ENCODE assay signal across 8 cellular contexts in the genomic region with DNA sequence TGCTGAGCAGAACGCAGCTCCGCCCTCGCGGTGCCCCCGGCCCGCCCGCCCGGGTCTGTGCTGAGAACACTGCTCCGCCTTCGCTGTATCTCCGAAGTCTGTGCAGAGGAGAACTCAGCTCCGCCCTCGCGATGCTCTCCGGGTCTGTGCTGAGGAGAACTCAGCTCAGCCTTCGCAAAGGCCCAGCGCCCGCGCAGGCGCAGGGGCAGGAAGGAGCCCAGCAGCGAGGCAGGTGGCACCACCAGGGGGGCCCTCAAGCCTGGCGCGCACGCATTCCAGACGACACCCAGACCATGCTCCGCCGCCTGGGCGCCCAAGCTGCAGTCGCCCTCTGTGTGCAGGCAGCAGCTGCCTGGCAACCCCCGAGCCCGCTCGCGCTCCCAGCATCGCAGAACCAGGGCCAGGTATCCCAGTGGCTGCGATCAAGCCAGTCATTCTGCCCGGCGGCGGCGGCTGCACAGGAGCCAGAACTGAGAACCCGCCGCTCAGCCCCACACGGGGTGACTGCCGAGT.
DNase-seq lines count a peak whose midpoint lies in the region; TF ChIP-seq lines count a peak whose summit lies in the region.
"Not testable (repeated sequence)": the region's sequence is repeated elsewhere in the genome, so short reads cannot be mapped to it uniquely, and the experiment has no call there.

No MANE protein-coding gene starts in this region.

- H3K4me3 ChIP-seq in MM.1S (ENCODE audit: low read length) (peak overlapping the region; percentile 54), adipocyte (ENCODE audit: low read length) (peak overlapping the region; percentile 71), esophagus muscularis mucosa (peak overlapping the region; percentile 58 to 63 (median 60)), osteoblast (ENCODE audit: insufficient read depth, low read length) (peak overlapping the region; percentile 61), thyroid gland (replicated peaks in 1 of 3) (peak overlapping the region in 1 of 3 donors; percentile 30)

- H3K9me2 ChIP-seq in MM.1S (replicated peaks; ENCODE audit: insufficient read depth, low read length) = not testable (repeated sequence)

- not testable (repeated sequence) for H3K9me3 ChIP-seq in MM.1S (replicated peaks; ENCODE audit: insufficient read depth, low read length); adipocyte (ENCODE audit: control insufficient read depth, low read length); esophagus muscularis mucosa; osteoblast (ENCODE audit: low read depth, low read length); thyroid gland

- not testable (repeated sequence) for TF ChIP-seq CTCF in Calu3 (IDR thresholded peaks at IDR 0.05; ENCODE audit: unreplicated experiment); esophagus muscularis mucosa (IDR thresholded peaks at IDR 0.05); osteoblast (IDR thresholded peaks at IDR 0.05; ENCODE audit: extremely low read depth, low read depth, low read length); thyroid gland (IDR thresholded peaks at IDR 0.05)
- peak; percentile 13; the same call in 1 of the 2 replicates for TF ChIP-seq CTCF in MM.1S (IDR thresholded peaks at IDR 0.05; ENCODE audit: low read length)

- not testable (repeated sequence) for H3K79me2 ChIP-seq in MM.1S (ENCODE audit: low read length); osteoblast (ENCODE audit: insufficient read depth, low read length)

- H3K27me3 Mint-ChIP-seq in Calu3 (ENCODE audit: unreplicated experiment) = not testable (repeated sequence)

- H3K36me3 Mint-ChIP-seq in Calu3 (ENCODE audit: insufficient read depth, unreplicated experiment) = not testable (repeated sequence)

- H3K4me1 ChIP-seq in MM.1S (ENCODE audit: low read length); adipocyte (ENCODE audit: control insufficient read depth, insufficient read depth, low read length); osteoblast (ENCODE audit: insufficient read depth, low read length); thyroid gland: not testable (repeated sequence)
- peaks cover 0 to 23% (median 4%) of the 10 kb centered on the region in 4 donors for H3K4me1 ChIP-seq in esophagus muscularis mucosa

- CTCF ChIA-PET in Calu3 (lab: Charles Lee) = interaction anchor here (0.6 to 1.7 kb wide), 7 partner anchors 22 to 317 kb away, joined by 3 to 6 read pairs (median 3); partner anchors contain the start of gene GPR39

- H3K36me3 ChIP-seq in MM.1S (replicated peaks; ENCODE audit: insufficient read depth, low read length); adipocyte (ENCODE audit: control insufficient read depth, insufficient read depth, low read length, severe bottlenecking); esophagus muscularis mucosa; osteoblast (ENCODE audit: insufficient read depth, low read length); thyroid gland: not testable (repeated sequence)

- H3K9me3 Mint-ChIP-seq in Calu3 (ENCODE audit: low read depth, unreplicated experiment) = not testable (repeated sequence)

- not testable (repeated sequence) for TF ChIP-seq POLR2A in esophagus muscularis mucosa (IDR thresholded peaks at IDR 0.05; ENCODE audit: low read depth); thyroid gland (IDR thresholded peaks at IDR 0.05)

- not testable (repeated sequence) for H3K27ac Mint-ChIP-seq in Calu3 (ENCODE audit: unreplicated experiment)

- H3K27me3 ChIP-seq in MM.1S (replicated peaks; ENCODE audit: insufficient read depth, low read length); adipocyte (replicated peaks; ENCODE audit: control insufficient read depth, insufficient read depth, low read length); esophagus muscularis mucosa; osteoblast (ENCODE audit: insufficient read depth, low read length); thyroid gland: not testable (repeated sequence)

- H3K4me3 Mint-ChIP-seq in Calu3 (ENCODE audit: low read depth, unreplicated experiment) = peak overlapping the region; percentile 76

- peak overlapping the region; percentile 61; the same call in 1 of the 2 replicates for H3K27ac ChIP-seq in MM.1S (ENCODE audit: low read length)
- H3K27ac ChIP-seq in esophagus muscularis mucosa (replicated peaks in 1 of 4) = peak overlapping the region in 3 of 4 donors; percentile 54 to 78 (median 75)
- H3K27ac ChIP-seq in osteoblast (ENCODE audit: low read depth, low read length); thyroid gland: not testable (repeated sequence)

- H3K9ac ChIP-seq in MM.1S (ENCODE audit: low read length) = peak overlapping the region; percentile 57; the same call in 1 of the 2 replicates
- not testable (repeated sequence) for H3K9ac ChIP-seq in adipocyte (ENCODE audit: low read length)

- not testable (repeated sequence) for H3K4me1 Mint-ChIP-seq in Calu3 (ENCODE audit: low read depth, unreplicated experiment)

- not testable (repeated sequence) for H3F3A ChIP-seq in MM.1S (ENCODE audit: insufficient read depth, low read length)

- intact Hi-C loops in Calu3 (cut with micrococcal nuclease; ENCODE audit: unreplicated experiment); esophagus muscularis mucosa (cut with DNase I); thyroid gland (cut with DNase I): not testable (repeated sequence)

- no CpG with 5 or more reads among the region's 43 CpGs for WGBS in esophagus muscularis mucosa
- WGBS in thyroid gland, 2 donors = 4% methylated on average over 9 of the region's 43 CpGs; no CpG with 5 or more reads in 1 of the 2 donors

- H3K4me2 ChIP-seq in MM.1S (ENCODE audit: low read depth, low read length) = peak overlapping the region; percentile 69; the same call in 1 of the 2 replicates
- H3K4me2 ChIP-seq in osteoblast (ENCODE audit: insufficient read depth, low read length) = peak overlapping the region; percentile 61

- not testable (repeated sequence) for H4K20me1 ChIP-seq in MM.1S (ENCODE audit: insufficient read depth, low read length); osteoblast (ENCODE audit: insufficient read depth, low read length)

- not testable (repeated sequence) for H2AFZ ChIP-seq in MM.1S (ENCODE audit: low read length)
- H2AFZ ChIP-seq in osteoblast (ENCODE audit: low read length) = peak overlapping the region; percentile 15

- DNase-seq in Calu3 = peak; percentile 84
- DNase-seq in MM.1S = peak; percentile 93
- peak; percentile 12 for DNase-seq in NCI-H69 (lab: John Stamatoyannopoulos, UW)
- DNase-seq in adipocyte (ENCODE audit: low read depth) = peak; percentile 62
- DNase-seq in esophagus muscularis mucosa (ENCODE audit: extremely low spot score) = not testable (repeated sequence)
- DNase-seq in inferior parietal cortex (ENCODE audit: extremely low spot score) = peak; percentile 69
- DNase-seq in osteoblast (ENCODE audit: insufficient read length, low spot score, missing footprints) = peak; percentile 49
- DNase-seq in thyroid gland = peak; percentile 84 to 89

- not testable (repeated sequence) for TF ChIP-seq EP300 in esophagus muscularis mucosa (IDR thresholded peaks at IDR 0.05)

- not testable (repeated sequence) for BruUV-seq in Calu3 (replicated peaks; lab: Mats Ljungman, UMichigan)
